Comparison of ENCODE assay signal across 17 cellular contexts in genomic region chr20:21550587-21550986, GRCh38. TPM values are rescaled to one million over a fixed set of nuclear protein-coding genes. Genes with fewer than 3 reads are reported as not detected.
DNase-seq lines count a peak whose midpoint lies in the region; ATAC-seq, FAIRE-seq and TF ChIP-seq lines count a peak whose summit lies in the region.
"Had no signal": no experiment of that assay in that cellular context is flagged by ENCODE, and none has a peak within 500 bp of the region (broad histone marks: within the 10 kb centered on the region; RNA-seq: fewer than 3 reads in every experiment).

No MANE protein-coding gene starts in this region.

- no peak for ATAC-seq in CD4-positive, alpha-beta T cell (ENCODE audit: poor library complexity)
- ATAC-seq in GM23338 = no peak
- ATAC-seq in K562 = no peak
- ATAC-seq in HG03460 (IDR thresholded peaks at IDR 0.05; ENCODE audit: unreplicated experiment) = no peak
- ATAC-seq: A549, GM12878 had no signal

- H3K79me2 ChIP-seq in GM23338 (replicated peaks; ENCODE audit: insufficient read depth) (no peaks in the 10 kb centered on the region), K562 (ENCODE audit: control insufficient read depth, insufficient read depth, low read length) (no peaks in the 10 kb centered on the region)

- H3K4me2 ChIP-seq in GM23338 = no peak overlapping the region
- H3K4me2 ChIP-seq in K562 (ENCODE audit: insufficient read depth, low read length) = no peak overlapping the region
- H3K4me2 ChIP-seq: A549 had no signal

- peaks cover 58% of the 10 kb centered on the region for H3K4me1 Mint-ChIP-seq in CD4-positive, alpha-beta T cell (ENCODE audit: low read depth)
- H3K4me1 Mint-ChIP-seq in GM23338 = peaks cover 13% of the 10 kb centered on the region
- H3K4me1 Mint-ChIP-seq in osteocyte (ENCODE audit: unreplicated experiment) = no peaks in the 10 kb centered on the region
- H3K4me1 Mint-ChIP-seq: CD14-positive monocyte had no signal

- no peak for TF ChIP-seq EP300 in K562 (IDR thresholded peaks at IDR 0.05; ENCODE audit: low read length)

- no peak overlapping the region for H3K4me3 Mint-ChIP-seq in CD4-positive, alpha-beta T cell
- H3K4me3 Mint-ChIP-seq in GM23338 (no peak overlapping the region), osteocyte (ENCODE audit: unreplicated experiment) (no peak overlapping the region)
- H3K4me3 Mint-ChIP-seq: CD14-positive monocyte had no signal

- POLR2A ChIA-PET in CD4-positive, alpha-beta T cell (lab: Charles Lee) = interaction anchor here (0.7 to 3.1 kb wide), 4 partner anchors 7 to 21 kb away, joined by 3 to 24 read pairs (median 3); no protein-coding TSS in a partner anchor
- POLR2A ChIA-PET in K562 (lab: Yijun Ruan, JAX) = no interaction called here

- intact Hi-C loops in CD4-positive, alpha-beta T cell (cut with DNase I, micrococcal nuclease) = no loop called here
- intact Hi-C loops in K562 (cut with micrococcal nuclease) = no loop called here

- H3K27ac ChIP-seq in CD4-positive, alpha-beta T cell (ENCODE audit: low read depth, low read length) = no peak overlapping the region
- no peak overlapping the region for H3K27ac ChIP-seq in GM23338 (ENCODE audit: low read depth)
- no peak overlapping the region for H3K27ac ChIP-seq in K562 (ENCODE audit: extremely low read depth, low read depth, low read length)
- H3K27ac ChIP-seq: A549, HL-60 had no signal

- H3K27me3 ChIP-seq in CD4-positive, alpha-beta T cell (ENCODE audit: control insufficient read depth, insufficient read depth, low read length) = no peaks in the 10 kb centered on the region
- H3K27me3 ChIP-seq in GM23338 (ENCODE audit: insufficient read depth) (no peaks in the 10 kb centered on the region), K562 (ENCODE audit: control insufficient read depth in 2 of 2, insufficient read depth in 2 of 2, low read length in 2 of 2) (no peaks in the 10 kb centered on the region; a peak in 1 of 5 replicates)

- no peak for TF ChIP-seq CTCF in CD4-positive, alpha-beta T cell (IDR thresholded peaks at IDR 0.05)
- no peak for TF ChIP-seq CTCF in GM23338 (conservative IDR thresholded peaks at IDR 0.05; ENCODE audit: low read depth in 2 of 2)
- no peak for TF ChIP-seq CTCF in K562 (IDR thresholded peaks at IDR 0.05 in 2 of 3, conservative IDR thresholded peaks at IDR 0.05 in 1 of 3; ENCODE audit: insufficient read depth in 2 of 3, low read depth in 1 of 3, low read length in 3 of 3)
- TF ChIP-seq CTCF in osteocyte (IDR thresholded peaks at IDR 0.05) = no peak

- WGBS in K562 (ENCODE audit: insufficient coverage, low coverage, missing lambda C conversion rate) = 2% methylated on average over 5 of the region's 5 CpGs

- in situ Hi-C loops in K562 (cut with MboI) = no loop called here

- CTCF ChIA-PET in CD4-positive, alpha-beta T cell (lab: Charles Lee) = interaction anchor here (1.0 to 2.0 kb wide), 3 partner anchors 10 to 45 kb away, joined by 3 to 8 read pairs (median 4); no protein-coding TSS in a partner anchor
- CTCF ChIA-PET in K562 (lab: Yijun Ruan, JAX; ENCODE audit: low intra/inter-chr PET ratio) = no interaction called here

- no peaks in the 10 kb centered on the region for H3K9me1 ChIP-seq in K562 (ENCODE audit: control insufficient read depth, insufficient read depth, low read length)

- H3K27ac Mint-ChIP-seq in CD4-positive, alpha-beta T cell = peak overlapping the region; percentile 90
- H3K27ac Mint-ChIP-seq in GM23338 (no peak overlapping the region), osteocyte (ENCODE audit: unreplicated experiment) (no peak overlapping the region)
- H3K27ac Mint-ChIP-seq: CD14-positive monocyte had no signal

- H3K27me3 Mint-ChIP-seq in CD4-positive, alpha-beta T cell = peaks cover 5% of the 10 kb centered on the region
- H3K27me3 Mint-ChIP-seq in GM23338 (ENCODE audit: insufficient read depth, low read depth, poor library complexity) (no peaks in the 10 kb centered on the region), osteocyte (ENCODE audit: unreplicated experiment) (peaks cover 3% of the 10 kb centered on the region)

- H3K9me3 ChIP-seq in CD4-positive, alpha-beta T cell (ENCODE audit: control insufficient read depth, low read length) = no peaks in the 10 kb centered on the region
- no peaks in the 10 kb centered on the region for H3K9me3 ChIP-seq in K562 (replicated peaks; ENCODE audit: control insufficient read depth, insufficient read depth, low read depth, low read length)
- H3K9me3 ChIP-seq: A549, HAP-1 had no signal

- H3K4me3 ChIP-seq in GM23338 = no peak overlapping the region
- H3K4me3 ChIP-seq in K562 = no peak overlapping the region
- H3K4me3 ChIP-seq: A549, GM12878, HAP-1 had no signal

- H3K9ac ChIP-seq in K562 (ENCODE audit: insufficient read depth in 1 of 2, low read depth in 2 of 2, low read length in 2 of 2) = no peak overlapping the region

- TF ChIP-seq RAD21 in K562 (CRISPR knock-in tag; conservative IDR thresholded peaks at IDR 0.05 in 1 of 2, IDR thresholded peaks at IDR 0.05 in 1 of 2) = no peak

- H3K4me1 ChIP-seq in GM23338 (ENCODE audit: insufficient read depth) = peaks cover 17% of the 10 kb centered on the region
- no peaks in the 10 kb centered on the region for H3K4me1 ChIP-seq in K562 (replicated peaks in 1 of 2; ENCODE audit: control insufficient read depth in 2 of 2, insufficient read depth in 2 of 2, low read length in 2 of 2)
- H3K4me1 ChIP-seq: A549, HAP-1 had no signal

- no peak for TF ChIP-seq POLR2A in K562 (conservative IDR thresholded peaks at IDR 0.05)

- no peaks in the 10 kb centered on the region for H3K36me3 Mint-ChIP-seq in CD4-positive, alpha-beta T cell (ENCODE audit: low read depth)
- H3K36me3 Mint-ChIP-seq in GM23338 (ENCODE audit: low read depth) (no peaks in the 10 kb centered on the region), osteocyte (ENCODE audit: unreplicated experiment) (no peaks in the 10 kb centered on the region)
- H3K36me3 Mint-ChIP-seq: CD14-positive monocyte had no signal

- no peaks in the 10 kb centered on the region for H3K36me3 ChIP-seq in GM23338 (ENCODE audit: insufficient read depth)
- no peaks in the 10 kb centered on the region for H3K36me3 ChIP-seq in K562 (ENCODE audit: control insufficient read depth, insufficient read depth, low read length)
- H3K36me3 ChIP-seq: HAP-1 had no signal

- H3K9me2 ChIP-seq in GM23338 (ENCODE audit: insufficient read depth) = no peaks in the 10 kb centered on the region

- FAIRE-seq in K562 (lab: Jason Lieb, UNC) = no peak
- FAIRE-seq: A549, GM12878 had no signal

- H2AFZ ChIP-seq in GM23338 (0 out of 2 replicates have a peak overlapping the region, but pooled peaks have one; percentile 12), K562 (ENCODE audit: low read depth, low read length) (no peak overlapping the region)

- H3F3A ChIP-seq in GM23338 (replicated peaks; ENCODE audit: low read depth) = no peaks in the 10 kb centered on the region

- BruUV-seq in K562 (replicated peaks; lab: Mats Ljungman, UMichigan) = no TSS peak

- no peaks in the 10 kb centered on the region for H3K9me3 Mint-ChIP-seq in CD4-positive, alpha-beta T cell
- H3K9me3 Mint-ChIP-seq in GM23338 (no peaks in the 10 kb centered on the region), osteocyte (ENCODE audit: unreplicated experiment) (no peaks in the 10 kb centered on the region)

- no peaks in the 10 kb centered on the region for H4K20me1 ChIP-seq in GM23338 (replicated peaks; ENCODE audit: insufficient read depth)
- H4K20me1 ChIP-seq in K562 (replicated peaks; ENCODE audit: control insufficient read depth, insufficient read depth, low read length) = no peaks in the 10 kb centered on the region

- no peak for DNase-seq in CD4-positive, alpha-beta T cell
- no peak for DNase-seq in GM23338 (ENCODE audit: low spot score)
- DNase-seq in K562 (ENCODE audit: extremely low read depth in 1 of 4, low spot score in 3 of 4) = no peak
- DNase-seq in osteocyte (ENCODE audit: extremely low spot score, unreplicated experiment) = peak; percentile 42
- DNase-seq in DMS79 treated with DMSO at 0.1 percent for 48 hours (lab: John Stamatoyannopoulos, UW) = no peak
- DNase-seq: Calu3, DMS 273 treated with DMSO at 0.1 percent for 48 hours, GOT3, KBM-7 had no signal

TF ChIP-seq in GM23338, 12 proteins besides CTCF, POLR2A, EP300 and RAD21 (continues in another document):
- TF ChIP-seq STAT1 (IDR thresholded peaks at IDR 0.05; ENCODE audit: unreplicated experiment) = no peak

TF ChIP-seq in K562, 482 proteins besides CTCF, POLR2A, EP300 and RAD21:
- TF ChIP-seq SUPT5H (IDR thresholded peaks at IDR 0.05) = no peak
- TF ChIP-seq RBM25 (IDR thresholded peaks at IDR 0.05; ENCODE audit: low read depth, low read length, severe bottlenecking) = peak; percentile 50

RNA-seq across cellular contexts. Expression of gene NKX2-2, which starts 36.7 kb away (rescaled TPM):
- not detected for total RNA-seq in CD4-positive, alpha-beta T cell
- not detected in 2 replicates for total RNA-seq in GM23338 (2014; rRNA removed; shearing (Covaris generic))
- polyA plus RNA-seq in GM23338 (2016; fragmentation: Nextera tagmentation; extraction: Ambion mirVana) (not detected in 2 replicates), K562 (2011; rRNA removed) (0.04 and 0.16 TPM in 2 replicates), K562 (2014; fragmentation: Illumina TruSeq; extraction: Trizol) (not detected in 2 replicates), K562 (2014; fragmentation: Nextera tagmentation; extraction: Ambion mirVana) (not detected), K562 (2014; rRNA removed) (not detected in 2 replicates)
- 0.19 TPM in 2 replicates for total RNA-seq in K562 (2011; cell fraction: chromatin; rRNA removed; ENCODE audit: low replicate concordance)
- not detected in 2 replicates for total RNA-seq in K562 (2011; cell fraction: nucleolus; rRNA removed)
- total RNA-seq in K562 (2011; cell fraction: nucleoplasm; rRNA removed) = not detected in 2 replicates
- total RNA-seq in K562 (2014; rRNA removed) (not detected in 2 replicates), K562 (2014; rRNA removed; fragmentation: Illumina TruSeq; extraction: Trizol) (not detected in 2 replicates), K562 (2015; rRNA removed; fragmentation: Illumina TruSeq; extraction: Trizol) (not detected in 2 replicates), K562 (2021) (not detected in 2 replicates), osteocyte (not detected in 2 replicates)
- 0.09 and 0.16 TPM in 2 replicates for polyA plus RNA-seq in K562 (2011; cell fraction: cytosol; rRNA removed)
- polyA plus RNA-seq in K562 (2011; cell fraction: nucleus; rRNA removed) = 0.30 and 0.49 TPM in 2 replicates
- polyA plus RNA-seq in K562 (2012) = 0.04 TPM in 1 of 2 replicates, not detected in the other
- 0.09 TPM in 1 of 2 replicates, not detected in the other for polyA minus RNA-seq in K562 (2011; rRNA and poly(A)+ RNA removed)
- polyA minus RNA-seq in K562 (2011; cell fraction: cytosol; rRNA and poly(A)+ RNA removed) = not detected in 2 replicates
- polyA minus RNA-seq in K562 (2011; cell fraction: nucleus; rRNA and poly(A)+ RNA removed) = 0.33 TPM in 1 of 2 replicates, not detected in the other
- total RNA-seq: Calu3, G401, GM12878 had no signal
- polyA plus RNA-seq: A549, BJ, CD14-positive monocyte, GM12878 had no signal
